In genomic region chr10:133372507-133372906, GRCh38 we compare ENCODE assay signal across 1 cellular context.
TF ChIP-seq lines count a peak whose summit lies in the region.

No MANE protein-coding gene starts in this region.

TF ChIP-seq in GM12878, 131 proteins besides CTCF, POLR2A, EP300 and RAD21:
- no peak for TF ChIP-seq SMAD1 (IDR thresholded peaks at IDR 0.05; ENCODE audit: low read depth, partially characterized antibody)
